In genomic region chr3:76866729-76867461, GRCh38 we compare ENCODE assay signal across 20 cellular contexts.
DNase-seq lines count a peak whose midpoint lies in the region; ATAC-seq and TF ChIP-seq lines count a peak whose summit lies in the region.
"Had no signal": no experiment of that assay in that cellular context is flagged by ENCODE, and none has a peak within 500 bp of the region (broad histone marks: within the 10 kb centered on the region; RNA-seq: fewer than 3 reads in every experiment).

No MANE protein-coding gene starts in this region.

- H3K4me3 ChIP-seq in OCI-LY3 (ENCODE audit: low read length) (peak overlapping the region; percentile 39), prostate gland (no peak overlapping the region)
- H3K4me3 ChIP-seq: cardiac muscle cell, right lobe of liver had no signal

- no peak overlapping the region for H3K4me3 Mint-ChIP-seq in activated naive CD4-positive, alpha-beta T cell treated with anti-CD3 and anti-CD28 coated beads, Interleukin-2, amount 10 ng/mL, durations not matched to agents 7 days and 5 days
- H3K4me3 Mint-ChIP-seq: activated T-cell treated with anti-CD3 and anti-CD28 coated beads, Interleukin-2, amount 50 U/mL, for 24 hours; effector memory CD8-positive, alpha-beta T cell had no signal

- H3K79me2 ChIP-seq in OCI-LY3 (ENCODE audit: low read length) = no peaks in the 10 kb centered on the region

- in situ Hi-C loops in G401 (cut with HindIII; ENCODE audit: low sequenced_read_pairs) = no loop called here

- peak overlapping the region; percentile 44 for H3K27ac ChIP-seq in OCI-LY3 (ENCODE audit: low read length)
- no peak overlapping the region for H3K27ac ChIP-seq in prostate gland
- H3K27ac ChIP-seq: cardiac muscle cell, right lobe of liver had no signal

- H3K27me3 ChIP-seq in OCI-LY3 (ENCODE audit: low read depth, low read length) (no peaks in the 10 kb centered on the region), prostate gland (replicated peaks; ENCODE audit: insufficient read depth) (no peaks in the 10 kb centered on the region)
- H3K27me3 ChIP-seq: cardiac muscle cell, right lobe of liver had no signal

- TF ChIP-seq CTCF in OCI-LY3 (IDR thresholded peaks at IDR 0.05; ENCODE audit: low read depth, low read length) (no peak), prostate gland (IDR thresholded peaks at IDR 0.05) (no peak)

- H3K9me3 ChIP-seq in OCI-LY3 (ENCODE audit: insufficient read depth, low read length) (no peaks in the 10 kb centered on the region), prostate gland (no peaks in the 10 kb centered on the region)
- H3K9me3 ChIP-seq: right lobe of liver had no signal

- H3K4me1 Mint-ChIP-seq in activated naive CD4-positive, alpha-beta T cell treated with anti-CD3 and anti-CD28 coated beads, Interleukin-2, amount 10 ng/mL, durations not matched to agents 7 days and 5 days = no peaks in the 10 kb centered on the region

- H3K9me3 Mint-ChIP-seq in activated naive CD4-positive, alpha-beta T cell treated with anti-CD3 and anti-CD28 coated beads, Interleukin-2, amount 10 ng/mL, durations not matched to agents 7 days and 5 days = peaks cover 9% of the 10 kb centered on the region

- H3K27me3 Mint-ChIP-seq in activated naive CD4-positive, alpha-beta T cell treated with anti-CD3 and anti-CD28 coated beads, Interleukin-2, amount 10 ng/mL, durations not matched to agents 7 days and 5 days = no peaks in the 10 kb centered on the region
- H3K27me3 Mint-ChIP-seq: activated T-cell treated with anti-CD3 and anti-CD28 coated beads, Interleukin-2, amount 50 U/mL, for 24 hours; effector memory CD8-positive, alpha-beta T cell had no signal

- CTCF ChIA-PET in activated naive CD4-positive, alpha-beta T cell treated with anti-CD3 and anti-CD28 coated beads, Interleukin-2, amount 10 ng/mL, durations not matched to agents 7 days and 5 days (lab: Charles Lee) = no interaction called here

- ATAC-seq in GM18873 (IDR thresholded peaks at IDR 0.05; ENCODE audit: low FRiP score, unreplicated experiment) = peak; percentile 95
- ATAC-seq in GM21619 (IDR thresholded peaks at IDR 0.05; ENCODE audit: unreplicated experiment) = peak; percentile 83
- ATAC-seq in HG03139 (IDR thresholded peaks at IDR 0.05; ENCODE audit: unreplicated experiment) = peak; percentile 72
- ATAC-seq: effector memory CD8-positive, alpha-beta T cell; HCT116; left cardiac atrium; right lobe of liver had no signal

- H3K9ac ChIP-seq in OCI-LY3 (ENCODE audit: low read length) = peak overlapping the region; percentile 9; the same call in 1 of the 2 replicates

- no peaks in the 10 kb centered on the region for H3K36me3 Mint-ChIP-seq in activated naive CD4-positive, alpha-beta T cell treated with anti-CD3 and anti-CD28 coated beads, Interleukin-2, amount 10 ng/mL, durations not matched to agents 7 days and 5 days

- WGBS in prostate gland = 73% methylated on average over 5 of the region's 5 CpGs

- peak overlapping the region; percentile 32; the same call in 1 of the 2 replicates for H2AFZ ChIP-seq in OCI-LY3 (ENCODE audit: low read depth, low read length)

- TF ChIP-seq POLR2A in prostate gland (IDR thresholded peaks at IDR 0.05) = no peak

- no peaks in the 10 kb centered on the region for H4K20me1 ChIP-seq in OCI-LY3 (ENCODE audit: insufficient read depth, low read length)

- H3K4me2 ChIP-seq in OCI-LY3 (ENCODE audit: low read length) = peak overlapping the region; percentile 64

- DNase-seq in prostate gland (ENCODE audit: low spot score) (no peak), G401 (ENCODE audit: low spot score) (no peak), AG20443 (ENCODE audit: low spot score) (no peak)
- DNase-seq in activated naive CD4-positive, alpha-beta T cell treated with anti-CD3 and anti-CD28 coated beads, Interleukin-2, amount 10 ng/mL, durations not matched to agents 7 days and 5 days = no peak
- DNase-seq: activated CD4-positive, alpha-beta T cell treated with anti-CD3 and anti-CD28 coated beads, Interleukin-2, amount 50 U/mL, for 1 hour; activated T-cell treated with anti-CD3 and anti-CD28 coated beads, Interleukin-2, amount 50 U/mL, for 24 hours; Calu3; effector memory CD8-positive, alpha-beta T cell; GDM1; hypothalamus; left cardiac atrium; right lobe of liver; SIG-M5; stimulated activated CD4-positive, alpha-beta T cell treated with anti-CD3 and anti-CD28 coated beads, Interleukin-1b, Interleukin-23, amount 100 ng/mL, for 48 hours had no signal

- intact Hi-C loops in prostate gland (cut with DNase I) = no loop called here

- H3K4me1 ChIP-seq in OCI-LY3 (ENCODE audit: low read length) (peaks cover 18% of the 10 kb centered on the region), prostate gland (replicated peaks) (no peaks in the 10 kb centered on the region)

- H3K36me3 ChIP-seq in OCI-LY3 (replicated peaks; ENCODE audit: low read depth, low read length) (no peaks in the 10 kb centered on the region), prostate gland (no peaks in the 10 kb centered on the region)
- H3K36me3 ChIP-seq: cardiac muscle cell, right lobe of liver had no signal

- H3K27ac Mint-ChIP-seq in activated naive CD4-positive, alpha-beta T cell treated with anti-CD3 and anti-CD28 coated beads, Interleukin-2, amount 10 ng/mL, durations not matched to agents 7 days and 5 days = no peak overlapping the region
- H3K27ac Mint-ChIP-seq: activated T-cell treated with anti-CD3 and anti-CD28 coated beads, Interleukin-2, amount 50 U/mL, for 24 hours; effector memory CD8-positive, alpha-beta T cell had no signal
